Comparison of ENCODE assay signal across 9 cellular contexts in genomic region chrX:79270401-79270800, GRCh38.
DNase-seq lines count a peak whose midpoint lies in the region; ATAC-seq and TF ChIP-seq lines count a peak whose summit lies in the region.
"Had no signal": no experiment of that assay in that cellular context is flagged by ENCODE, and none has a peak within 500 bp of the region (broad histone marks: within the 10 kb centered on the region; RNA-seq: fewer than 3 reads in every experiment).

No MANE protein-coding gene starts in this region.

- TF ChIP-seq CTCF in GM12864 (IDR thresholded peaks at IDR 0.05; ENCODE audit: low read depth, low read length, missing control alignments) (peak; percentile 67), LNCAP (IDR thresholded peaks at IDR 0.05) (peak; percentile 57)

- H3K4me3 ChIP-seq in GM12864 (ENCODE audit: low read depth, low read length): no peak overlapping the region

- DNase-seq in GM12864 (ENCODE audit: low read depth): peak; percentile 54
- DNase-seq in activated CD8-positive, alpha-beta memory T cell treated with anti-CD3 and anti-CD28 coated beads, Interleukin-2, amount 10 ng/mL, durations not matched to agents 7 days and 5 days: peak; percentile 84
- peak; percentile 39 for DNase-seq in left ventricle myocardium superior
- DNase-seq in stimulated activated CD8-positive, alpha-beta memory T cell treated with anti-CD3 and anti-CD28 coated beads, Interleukin-15, amount 100 ng/mL, for 1 hour (ENCODE audit: low read depth): peak; percentile 42
- DNase-seq in cerebellum (ENCODE audit: low spot score): no peak
- DNase-seq in NCI-H1436 (lab: John Stamatoyannopoulos, UW): no peak
- DNase-seq: IMR-90 had no signal

- H3K4me1 Mint-ChIP-seq in activated CD8-positive, alpha-beta memory T cell treated with anti-CD3 and anti-CD28 coated beads, Interleukin-2, amount 10 ng/mL, durations not matched to agents 7 days and 5 days: peaks cover 43% of the 10 kb centered on the region

- intact Hi-C loops in left ventricle myocardium superior (cut with micrococcal nuclease): no loop called here

- H3K36me3 Mint-ChIP-seq in activated CD8-positive, alpha-beta memory T cell treated with anti-CD3 and anti-CD28 coated beads, Interleukin-2, amount 10 ng/mL, durations not matched to agents 7 days and 5 days: peaks cover 2% of the 10 kb centered on the region

- ATAC-seq in GM21717 (IDR thresholded peaks at IDR 0.05; ENCODE audit: unreplicated experiment) (peak; percentile 96), left ventricle myocardium superior (peak; percentile 48)
- peak; percentile 92 for ATAC-seq in activated CD8-positive, alpha-beta memory T cell treated with anti-CD3 and anti-CD28 coated beads, Interleukin-2, amount 10 ng/mL, durations not matched to agents 7 days and 5 days

- CTCF ChIA-PET in activated CD8-positive, alpha-beta memory T cell treated with anti-CD3 and anti-CD28 coated beads, Interleukin-2, amount 10 ng/mL, durations not matched to agents 7 days and 5 days (lab: Charles Lee): interaction anchor here (0.8 to 1.6 kb wide), 6 partner anchors 91 to 715 kb away, joined by 3 to 4 read pairs (median 4); partner anchors contain the start of gene GPR174

- H3K4me3 Mint-ChIP-seq in activated CD8-positive, alpha-beta memory T cell treated with anti-CD3 and anti-CD28 coated beads, Interleukin-2, amount 10 ng/mL, durations not matched to agents 7 days and 5 days: peak overlapping the region; percentile 43

- H3K27me3 Mint-ChIP-seq in activated CD8-positive, alpha-beta memory T cell treated with anti-CD3 and anti-CD28 coated beads, Interleukin-2, amount 10 ng/mL, durations not matched to agents 7 days and 5 days: no peaks in the 10 kb centered on the region

- no peaks in the 10 kb centered on the region for H3K9me3 Mint-ChIP-seq in activated CD8-positive, alpha-beta memory T cell treated with anti-CD3 and anti-CD28 coated beads, Interleukin-2, amount 10 ng/mL, durations not matched to agents 7 days and 5 days (ENCODE audit: low read depth)

- peak overlapping the region; percentile 71 for H3K27ac Mint-ChIP-seq in activated CD8-positive, alpha-beta memory T cell treated with anti-CD3 and anti-CD28 coated beads, Interleukin-2, amount 10 ng/mL, durations not matched to agents 7 days and 5 days

Comparison
In these comparisons a context has a peak if more than half of its experiments do, and no peak if none do; other contexts are left out.
1. DNase-seq: peak in GM12864 (single experiment), activated CD8-positive, alpha-beta memory T cell treated with anti-CD3 and anti-CD28 coated beads, Interleukin-2, amount 10 ng/mL, durations not matched to agents 7 days and 5 days (single experiment), left ventricle myocardium superior (single experiment) and stimulated activated CD8-positive, alpha-beta memory T cell treated with anti-CD3 and anti-CD28 coated beads, Interleukin-15, amount 100 ng/mL, for 1 hour (single experiment); none in cerebellum (single experiment) and NCI-H1436 (single experiment).
2. Peak in every context shown above with its lines, with median percentiles within 50 percentile points of each other: ATAC-seq.